In the genomic region with DNA sequence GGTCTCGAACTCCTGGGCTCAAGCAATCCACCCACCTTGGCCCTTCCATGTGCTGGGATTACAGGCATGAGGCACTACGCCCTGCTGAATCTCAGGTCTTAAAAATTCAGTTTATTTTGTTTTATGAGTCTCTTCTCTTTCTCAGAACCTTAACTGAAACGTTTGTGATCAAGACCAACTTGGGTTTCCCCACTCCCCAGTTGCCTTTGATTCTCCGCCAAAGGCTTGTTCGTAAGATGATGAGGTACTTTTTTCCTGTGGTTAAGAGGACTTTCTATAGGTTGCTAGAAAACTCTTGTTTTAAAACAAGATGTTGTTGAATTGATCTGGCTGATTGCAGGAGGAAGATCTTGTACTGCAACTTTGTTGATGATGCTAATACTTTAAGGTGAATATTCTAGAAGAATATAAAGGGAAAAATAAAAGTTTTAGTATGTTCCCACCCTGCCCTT, we compare ENCODE assay signal across 8 cellular contexts. TPM values are rescaled to one million over a fixed set of nuclear protein-coding genes. Genes with fewer than 3 reads are reported as not detected.
DNase-seq lines count a peak whose midpoint lies in the region; ATAC-seq and TF ChIP-seq lines count a peak whose summit lies in the region.

No MANE protein-coding gene starts in this region.

- H3K27ac ChIP-seq in hepatocyte, result no peak overlapping the region

- no peaks in the 10 kb centered on the region for H3K36me3 ChIP-seq in hepatocyte (replicated peaks; ENCODE audit: insufficient read depth, low read depth)

- DNase-seq in M059J (ENCODE audit: low read depth), result peak; percentile 83
- DNase-seq in activated gamma-delta T cell treated with anti-CD3 and anti-CD28 coated beads, Interleukin-2, amount 50 U/mL, for 16 hours (ENCODE audit: low read depth), result peak; percentile 61
- peak; percentile 45 to 50 for DNase-seq in stimulated activated CD4-positive, alpha-beta T cell treated with anti-CD3 and anti-CD28 coated beads, Interleukin-12 subunit alpha, Interleukin-12 subunit beta, amount 100 ng/mL, for 24 hours (ENCODE audit: low read depth in 2 of 2)
- DNase-seq in hepatocyte (ENCODE audit: low spot score), result no peak
- DNase-seq in iPS-NIHi7 (ENCODE audit: extremely low spot score), result no peak
- no peak for DNase-seq in NCI-H2227 (lab: John Stamatoyannopoulos, UW; ENCODE audit: unreplicated experiment)
- DNase-seq in cerebellar cortex (ENCODE audit: low spot score), result no peak

- H2AFZ ChIP-seq in hepatocyte, result no peak overlapping the region

- no peak overlapping the region for H3K4me3 ChIP-seq in hepatocyte

- ATAC-seq in GM19468 (IDR thresholded peaks at IDR 0.05; ENCODE audit: extremely low read depth, unreplicated experiment), result peak; percentile 49

- TF ChIP-seq CTCF in hepatocyte (IDR thresholded peaks at IDR 0.05; ENCODE audit: poor library complexity), result no peak

- WGBS in hepatocyte (ENCODE audit: low lambda C conversion rate, missing lambda C conversion rate), result 78% methylated on average over 5 of the region's 5 CpGs

- H3K4me1 ChIP-seq in hepatocyte (ENCODE audit: insufficient read depth), result no peaks in the 10 kb centered on the region

- H4K20me1 ChIP-seq in hepatocyte (ENCODE audit: insufficient read depth, poor library complexity, severe bottlenecking), result peaks cover 3% of the 10 kb centered on the region

- H3K9me3 ChIP-seq in hepatocyte (ENCODE audit: low read depth), result no peaks in the 10 kb centered on the region

- H3K9me2 ChIP-seq in hepatocyte (replicated peaks; ENCODE audit: insufficient read depth), result no peaks in the 10 kb centered on the region

- H3K79me2 ChIP-seq in hepatocyte, result peaks cover 68% of the 10 kb centered on the region

- H3K27me3 ChIP-seq in hepatocyte, result no peaks in the 10 kb centered on the region

- H3K4me2 ChIP-seq in hepatocyte, result no peak overlapping the region

RNA-seq across cellular contexts. Expression of a gene that starts 11.7 kb away (rescaled TPM):
- total RNA-seq in M059J (2014; rRNA removed; shearing (Covaris generic)), result 11.3 and 21.5 TPM in 2 replicates
- total RNA-seq in hepatocyte, result 7.0 and 7.3 TPM in 2 replicates
- polyA plus RNA-seq in hepatocyte, result 7.1 and 9.3 TPM in 2 replicates

Comparison
In these comparisons a context has a peak if more than half of its experiments do, and no peak if none do; other contexts are left out.
1. DNase-seq: peak in M059J (single experiment), activated gamma-delta T cell treated with anti-CD3 and anti-CD28 coated beads, Interleukin-2, amount 50 U/mL, for 16 hours (single experiment) and stimulated activated CD4-positive, alpha-beta T cell treated with anti-CD3 and anti-CD28 coated beads, Interleukin-12 subunit alpha, Interleukin-12 subunit beta, amount 100 ng/mL, for 24 hours (2 of 2); none in hepatocyte (single experiment), iPS-NIHi7 (single experiment), NCI-H2227 (single experiment) and cerebellar cortex (single experiment).